13 cellular contexts compared by ENCODE assay signal in genomic region chr7:117008849-117009531, GRCh38. TPM values are rescaled to one million over a fixed set of nuclear protein-coding genes. Genes with fewer than 3 reads are reported as not detected.
DNase-seq lines count a peak whose midpoint lies in the region; ATAC-seq, FAIRE-seq and TF ChIP-seq lines count a peak whose summit lies in the region.
"Had no signal": no experiment of that assay in that cellular context is flagged by ENCODE, and none has a peak within 500 bp of the region (broad histone marks: within the 10 kb centered on the region; RNA-seq: fewer than 3 reads in every experiment).

No MANE protein-coding gene starts in this region.

- H3K27me3 Mint-ChIP-seq in T-helper 2 cell treated with Interferon-gamma antibody and Interleukin-4, amounts not matched to agents 5 μg/mL and 100 μg/mL, for 36 hours (ENCODE audit: low read depth): peaks cover 26% of the 10 kb centered on the region
- no peaks in the 10 kb centered on the region for H3K27me3 Mint-ChIP-seq in Calu3 (ENCODE audit: unreplicated experiment)

- H2AFZ ChIP-seq in keratinocyte (ENCODE audit: control insufficient read depth, low read length) (no peak overlapping the region), trophoblast cell (ENCODE audit: insufficient read depth, low read length, poor library complexity) (no peak overlapping the region)
- H2AFZ ChIP-seq: hepatocyte had no signal

- H3K4ac ChIP-seq in trophoblast cell (ENCODE audit: low read depth, low read length): no peak overlapping the region

- H3K4me1 Mint-ChIP-seq in T-helper 2 cell treated with Interferon-gamma antibody and Interleukin-4, amounts not matched to agents 5 μg/mL and 100 μg/mL, for 36 hours (ENCODE audit: low read depth): peaks cover 41% of the 10 kb centered on the region
- H3K4me1 Mint-ChIP-seq in Calu3 (ENCODE audit: low read depth, unreplicated experiment): no peaks in the 10 kb centered on the region

- WGBS in trophoblast cell (ENCODE audit: extremely low coverage, insufficient coverage, insufficient read length): no CpG with 5 or more reads among the region's 2 CpGs
- 96% methylated on average over 2 of the region's 2 CpGs for WGBS in right lobe of liver (ENCODE audit: insufficient coverage, low coverage, low lambda C conversion rate, missing lambda C conversion rate)

- H2BK5ac ChIP-seq in trophoblast cell (ENCODE audit: low read depth, low read length, poor library complexity): no peak overlapping the region

- TF ChIP-seq CTCF in keratinocyte (optimal IDR thresholded peaks at IDR 0.05 in 1 of 3, IDR thresholded peaks at IDR 0.05 in 1 of 3, conservative IDR thresholded peaks at IDR 0.05 in 1 of 3; ENCODE audit: extremely low read depth in 1 of 3, insufficient read depth in 2 of 3, low read length in 3 of 3): no peak
- TF ChIP-seq CTCF in Calu3 (IDR thresholded peaks at IDR 0.05; ENCODE audit: unreplicated experiment): no peak
- TF ChIP-seq CTCF in right lobe of liver (IDR thresholded peaks at IDR 0.05): no peak

- no peak overlapping the region for H2BK120ac ChIP-seq in trophoblast cell (ENCODE audit: insufficient read depth, low read length, poor library complexity)

- H4K12ac ChIP-seq in trophoblast cell (ENCODE audit: low read depth, low read length): no peak overlapping the region

- H3K27ac ChIP-seq in keratinocyte (ENCODE audit: control insufficient read depth, insufficient read depth, low read length) (no peak overlapping the region), trophoblast cell (ENCODE audit: low read depth, low read length) (no peak overlapping the region), right lobe of liver (no peak overlapping the region)
- H3K27ac ChIP-seq: hepatocyte, right atrium auricular region, thoracic aorta had no signal

- no peaks in the 10 kb centered on the region for H4K20me1 ChIP-seq in keratinocyte (ENCODE audit: control insufficient read depth, extremely low read depth, insufficient read depth, low read length)

- peak overlapping the region; percentile 67 for H3K4me3 Mint-ChIP-seq in T-helper 2 cell treated with Interferon-gamma antibody and Interleukin-4, amounts not matched to agents 5 μg/mL and 100 μg/mL, for 36 hours
- H3K4me3 Mint-ChIP-seq in Calu3 (ENCODE audit: low read depth, unreplicated experiment): no peak overlapping the region

- H2BK12ac ChIP-seq in trophoblast cell (ENCODE audit: low read length): no peak overlapping the region

- no peaks in the 10 kb centered on the region for H3K9me3 Mint-ChIP-seq in T-helper 2 cell treated with Interferon-gamma antibody and Interleukin-4, amounts not matched to agents 5 μg/mL and 100 μg/mL, for 36 hours
- H3K9me3 Mint-ChIP-seq in Calu3 (ENCODE audit: low read depth, unreplicated experiment): no peaks in the 10 kb centered on the region

- ATAC-seq in HG02759 (IDR thresholded peaks at IDR 0.05; ENCODE audit: unreplicated experiment) (peak; percentile 16), GM21529 (IDR thresholded peaks at IDR 0.05; ENCODE audit: unreplicated experiment) (no peak), right lobe of liver (no peak)

- no peaks in the 10 kb centered on the region for H3K79me1 ChIP-seq in trophoblast cell (ENCODE audit: low read length)

- dilution Hi-C loops in keratinocyte (cut with MboI; ENCODE audit: extremely low pct_ligation_motif_present, low sequenced_read_pairs): no loop called here

- H3K4me2 ChIP-seq in keratinocyte (ENCODE audit: control insufficient read depth, extremely low read depth, insufficient read depth, low read depth, low read length) (peak overlapping the region; percentile 25), trophoblast cell (ENCODE audit: low read length) (no peak overlapping the region)
- H3K4me2 ChIP-seq: hepatocyte had no signal

- H2AK5ac ChIP-seq in trophoblast cell (ENCODE audit: low read length): no peak overlapping the region

- no peak overlapping the region for H4K91ac ChIP-seq in trophoblast cell (ENCODE audit: low read depth, low read length)

- intact Hi-C loops in Calu3 (cut with micrococcal nuclease; ENCODE audit: unreplicated experiment) (no loop called here), right lobe of liver (cut with DNase I) (no loop called here)

- H3K9me3 ChIP-seq in keratinocyte (ENCODE audit: control insufficient read depth, low read depth, low read length) (no peaks in the 10 kb centered on the region), trophoblast cell (ENCODE audit: insufficient read depth, low read depth, low read length) (no peaks in the 10 kb centered on the region), right lobe of liver (no peaks in the 10 kb centered on the region)
- H3K9me3 ChIP-seq: right atrium auricular region, thoracic aorta had no signal

- no peaks in the 10 kb centered on the region for H3K36me3 ChIP-seq in keratinocyte (ENCODE audit: control insufficient read depth in 2 of 2, extremely low read depth in 1 of 2, insufficient read depth in 2 of 2, low read length in 2 of 2)
- no peaks in the 10 kb centered on the region for H3K36me3 ChIP-seq in trophoblast cell (ENCODE audit: control insufficient read depth in 1 of 2, insufficient read depth in 2 of 2, low read length in 2 of 2)
- no peaks in the 10 kb centered on the region for H3K36me3 ChIP-seq in right lobe of liver
- H3K36me3 ChIP-seq: right atrium auricular region, thoracic aorta had no signal

- H3K27me3 ChIP-seq in keratinocyte (ENCODE audit: control insufficient read depth, extremely low read depth, insufficient read depth, low read length) (no peaks in the 10 kb centered on the region), trophoblast cell (ENCODE audit: insufficient read depth, low read length) (no peaks in the 10 kb centered on the region), right lobe of liver (no peaks in the 10 kb centered on the region)
- H3K27me3 ChIP-seq: hepatocyte, right atrium auricular region had no signal

- no peak overlapping the region for H3K9ac ChIP-seq in keratinocyte (ENCODE audit: control insufficient read depth, extremely low read depth, insufficient read depth, low read length)
- no peak overlapping the region for H3K9ac ChIP-seq in trophoblast cell (ENCODE audit: low read length)

- no peak overlapping the region for H3K4me3 ChIP-seq in keratinocyte (ENCODE audit: control insufficient read depth in 2 of 3, extremely low read depth in 1 of 3, insufficient read depth in 2 of 3, low read depth in 1 of 3, low read length in 3 of 3)
- H3K4me3 ChIP-seq in trophoblast cell (ENCODE audit: low read depth, low read length): no peak overlapping the region
- H3K4me3 ChIP-seq in right lobe of liver: no peak overlapping the region
- H3K4me3 ChIP-seq: hepatocyte, right atrium auricular region, thoracic aorta had no signal

- BruUV-seq in Calu3 (replicated peaks; lab: Mats Ljungman, UMichigan): no TSS peak

- H3K18ac ChIP-seq in trophoblast cell (ENCODE audit: low read length): no peak overlapping the region

- peaks cover 8% of the 10 kb centered on the region for H3K4me1 ChIP-seq in keratinocyte (ENCODE audit: control insufficient read depth, extremely low read depth, insufficient read depth, low read length)
- no peaks in the 10 kb centered on the region for H3K4me1 ChIP-seq in trophoblast cell (ENCODE audit: control insufficient read depth in 1 of 2, insufficient read depth in 2 of 2, low read length in 2 of 2)
- H3K4me1 ChIP-seq in right lobe of liver: no peaks in the 10 kb centered on the region

- H3K79me2 ChIP-seq in keratinocyte (ENCODE audit: control insufficient read depth, insufficient read depth, low read length) (peaks cover 6% of the 10 kb centered on the region), trophoblast cell (ENCODE audit: control insufficient read depth, insufficient read depth, low read length, poor library complexity) (no peaks in the 10 kb centered on the region)

- FAIRE-seq in keratinocyte (lab: Jason Lieb, UNC): no peak

- no peaks in the 10 kb centered on the region for H3K36me3 Mint-ChIP-seq in T-helper 2 cell treated with Interferon-gamma antibody and Interleukin-4, amounts not matched to agents 5 μg/mL and 100 μg/mL, for 36 hours (ENCODE audit: low read depth)
- H3K36me3 Mint-ChIP-seq in Calu3 (ENCODE audit: insufficient read depth, unreplicated experiment): no peaks in the 10 kb centered on the region

- peak overlapping the region; percentile 16 for H3K27ac Mint-ChIP-seq in T-helper 2 cell treated with Interferon-gamma antibody and Interleukin-4, amounts not matched to agents 5 μg/mL and 100 μg/mL, for 36 hours
- H3K27ac Mint-ChIP-seq in Calu3 (ENCODE audit: unreplicated experiment): no peak overlapping the region

- peak; percentile 79 for DNase-seq in EH (ENCODE audit: low read depth)
- peak; percentile 51 for DNase-seq in T-helper 2 cell treated with Interferon-gamma antibody and Interleukin-4, amounts not matched to agents 5 μg/mL and 100 μg/mL, for 36 hours (ENCODE audit: low spot score)
- no peak for DNase-seq in keratinocyte (ENCODE audit: low read depth, low spot score)
- DNase-seq in trophoblast cell: no peak
- DNase-seq in Calu3: no peak
- no peak for DNase-seq in right lobe of liver
- DNase-seq: activated T-cell treated with anti-CD3 and anti-CD28 coated beads, Interleukin-2, amount 50 U/mL, for 48 hours; NCI-H526 had no signal

- TF ChIP-seq POLR2A in right lobe of liver (IDR thresholded peaks at IDR 0.05): no peak

- H4K8ac ChIP-seq in trophoblast cell (ENCODE audit: low read depth, low read length): no peak overlapping the region

- no peak overlapping the region for H3K23ac ChIP-seq in trophoblast cell (ENCODE audit: low read length)

- H3K14ac ChIP-seq in trophoblast cell (ENCODE audit: low read length): no peak overlapping the region

- CTCF ChIA-PET in Calu3 (lab: Charles Lee): interaction anchor here (0.7 kb wide), 3 partner anchors 51 to 498 kb away, joined by 3 to 4 read pairs (median 4); no protein-coding TSS in a partner anchor

- no peaks in the 10 kb centered on the region for H3K9me1 ChIP-seq in keratinocyte (ENCODE audit: control insufficient read depth, extremely low read depth, insufficient read depth, low read length)

RNA-seq across cellular contexts. Expression of gene ST7, which starts 55.7 kb away (rescaled TPM):
- 15.0 to 18.4 TPM (median 16.9 TPM) in 3 replicates for polyA plus RNA-seq in keratinocyte
- polyA plus RNA-seq in keratinocyte (2011; ENCODE audit: low read depth): 6.1 TPM
- polyA plus RNA-seq in keratinocyte (2011; cell fraction: cytosol; rRNA removed): 8.1 and 14.3 TPM in 2 replicates
- polyA plus RNA-seq in keratinocyte (2011; cell fraction: nucleus; rRNA removed): 24.4 and 28.0 TPM in 2 replicates
- polyA plus RNA-seq in keratinocyte (2012; ENCODE audit: low replicate concordance): 8.8 and 12.9 TPM in 2 replicates
- 9.2 to 22.3 TPM (median 17.7 TPM) in 3 replicates for polyA minus RNA-seq in keratinocyte
- polyA minus RNA-seq in keratinocyte (2011; cell fraction: cytosol; rRNA and poly(A)+ RNA removed): 12.3 TPM
- polyA minus RNA-seq in keratinocyte (2011; cell fraction: nucleus; rRNA and poly(A)+ RNA removed): 29.3 and 34.0 TPM in 2 replicates
- 17.9 and 18.5 TPM in 2 replicates for polyA plus RNA-seq in trophoblast cell (2013)
- total RNA-seq in Calu3 (2022): 16.0 and 17.7 TPM in 2 replicates
- total RNA-seq in right lobe of liver: 10 to 100 TPM; 17.4 to 29.9 (median 22.4) TPM

Comparison
In these comparisons a context has a peak if more than half of its experiments do, and no peak if none do; other contexts are left out.
1. DNase-seq: peak in EH (single experiment) and T-helper 2 cell treated with Interferon-gamma antibody and Interleukin-4, amounts not matched to agents 5 μg/mL and 100 μg/mL, for 36 hours (single experiment); none in keratinocyte (single experiment), trophoblast cell (0 of 2), Calu3 (single experiment) and right lobe of liver (0 of 3).